Comparison of ENCODE assay signal across 14 cellular contexts in genomic region chr12:87660987-87661769, GRCh38.
A peak's percentile ranks its signal among the peaks of the same experiment; 100 is the strongest.
DNase-seq lines count a peak whose midpoint lies in the region; ATAC-seq, FAIRE-seq and TF ChIP-seq lines count a peak whose summit lies in the region.
"Had no signal": no experiment of that assay in that cellular context is flagged by ENCODE, and none has a peak within 500 bp of the region (broad histone marks: within the 10 kb centered on the region; RNA-seq: fewer than 3 reads in every experiment).

No MANE protein-coding gene starts in this region.

- no peaks in the 10 kb centered on the region for H3K9me3 Mint-ChIP-seq in CD4-positive, alpha-beta T cell
- H3K9me3 Mint-ChIP-seq in activated naive CD4-positive, alpha-beta T cell treated with anti-CD3 and anti-CD28 coated beads, Interleukin-2, amount 50 U/mL, for 72 hours: peaks cover 0 to 4% of the 10 kb centered on the region in 2 donors
- H3K9me3 Mint-ChIP-seq: T-helper 1 cell treated with Interleukin-12 subunit alpha and Interleukin-12 subunit beta and Interleukin-4 antibody, amounts not matched to agents 30 μg/mL and 1 μg/mL, for 36 hours had no signal

- H3K4me2 ChIP-seq in OCI-LY3 (ENCODE audit: low read length) (peak overlapping the region; percentile 59), endothelial cell of umbilical vein (ENCODE audit: insufficient read depth, low read length) (no peak overlapping the region)

- TF ChIP-seq CTCF in CD4-positive, alpha-beta T cell (IDR thresholded peaks at IDR 0.05): no peak
- TF ChIP-seq CTCF in OCI-LY3 (IDR thresholded peaks at IDR 0.05; ENCODE audit: low read depth, low read length): no peak
- TF ChIP-seq CTCF in endothelial cell of umbilical vein (IDR thresholded peaks at IDR 0.05; ENCODE audit: extremely low read depth in 1 of 2, insufficient read depth in 1 of 2, low read depth in 1 of 2, low read length in 2 of 2): no peak
- no peak for TF ChIP-seq CTCF in tibial artery (IDR thresholded peaks at IDR 0.05)

- CTCF ChIA-PET in CD4-positive, alpha-beta T cell (lab: Charles Lee): no interaction called here
- CTCF ChIA-PET in endothelial cell of umbilical vein (lab: Charles Lee): interaction anchor here (1.0 to 1.6 kb wide), 2 partner anchors 10 to 12 kb away, joined by 3 to 4 read pairs; no protein-coding TSS in a partner anchor

- no peaks in the 10 kb centered on the region for H3K9me3 ChIP-seq in CD4-positive, alpha-beta T cell (ENCODE audit: control insufficient read depth, low read length)
- no peaks in the 10 kb centered on the region for H3K9me3 ChIP-seq in OCI-LY3 (ENCODE audit: insufficient read depth, low read length)
- H3K9me3 ChIP-seq in endothelial cell of umbilical vein (replicated peaks; ENCODE audit: control insufficient read depth, insufficient read depth, low read length): no peaks in the 10 kb centered on the region
- H3K9me3 ChIP-seq in mucosa of rectum (ENCODE audit: control insufficient read depth in 2 of 2, low read length in 2 of 2): no peaks in the 10 kb centered on the region
- no peaks in the 10 kb centered on the region for H3K9me3 ChIP-seq in tibial artery
- H3K9me3 ChIP-seq: neutrophil had no signal

- peak overlapping the region; percentile 2; the same call in 1 of the 2 replicates for H3K9ac ChIP-seq in OCI-LY3 (ENCODE audit: low read length)
- no peak overlapping the region for H3K9ac ChIP-seq in endothelial cell of umbilical vein (replicated peaks; ENCODE audit: extremely low read depth, insufficient read depth, low read length)
- H3K9ac ChIP-seq in mucosa of rectum (ENCODE audit: low read depth in 1 of 2, low read length in 2 of 2): no peak overlapping the region

- no peaks in the 10 kb centered on the region for H3K9me1 ChIP-seq in endothelial cell of umbilical vein (replicated peaks; ENCODE audit: control insufficient read depth, extremely low read depth, insufficient read depth, low read length)

- no peaks in the 10 kb centered on the region for H3K36me3 Mint-ChIP-seq in CD4-positive, alpha-beta T cell (ENCODE audit: low read depth)
- no peaks in the 10 kb centered on the region for H3K36me3 Mint-ChIP-seq in activated naive CD4-positive, alpha-beta T cell treated with anti-CD3 and anti-CD28 coated beads, Interleukin-2, amount 50 U/mL, for 72 hours
- H3K36me3 Mint-ChIP-seq: immature natural killer cell had no signal

- dilution Hi-C loops in endothelial cell of umbilical vein (cut with MboI; ENCODE audit: extremely low pct_ligation_motif_present, low sequenced_read_pairs): no loop called here

- H3K4me1 ChIP-seq in OCI-LY3 (ENCODE audit: low read length) (peaks cover 24% of the 10 kb centered on the region), endothelial cell of umbilical vein (ENCODE audit: control insufficient read depth, extremely low read depth, insufficient read depth, low read length) (no peaks in the 10 kb centered on the region), mucosa of rectum (ENCODE audit: control insufficient read depth in 2 of 2, insufficient read depth in 2 of 2, low read length in 2 of 2) (no peaks in the 10 kb centered on the region), tibial artery (peaks cover 0 to 6% (median 0%) of the 10 kb centered on the region in 4 donors)

- POLR2A ChIA-PET in CD4-positive, alpha-beta T cell (lab: Charles Lee): no interaction called here
- POLR2A ChIA-PET in endothelial cell of umbilical vein (lab: Charles Lee): no interaction called here

- no peaks in the 10 kb centered on the region for H3K27me3 Mint-ChIP-seq in CD4-positive, alpha-beta T cell

- H4K20me1 ChIP-seq in OCI-LY3 (ENCODE audit: insufficient read depth, low read length) (no peaks in the 10 kb centered on the region), endothelial cell of umbilical vein (replicated peaks; ENCODE audit: control insufficient read depth, extremely low read depth, insufficient read depth, low read length) (no peaks in the 10 kb centered on the region)

- no peak for ATAC-seq in CD4-positive, alpha-beta T cell (ENCODE audit: poor library complexity)
- no peak for ATAC-seq in activated naive CD4-positive, alpha-beta T cell treated with anti-CD3 and anti-CD28 coated beads, Interleukin-2, amount 50 U/mL, for 72 hours
- ATAC-seq: activated CD8-positive, alpha-beta T cell treated with anti-CD3 and anti-CD28 coated beads, Interleukin-2, amount 10 ng/mL, durations not matched to agents 7 days and 5 days had no signal

- DNase-seq in CD4-positive, alpha-beta T cell: no peak
- DNase-seq in endothelial cell of umbilical vein (ENCODE audit: low read depth, low spot score) (no peak), NCI-H1694 treated with DMSO at 0.1 percent for 48 hours (lab: John Stamatoyannopoulos, UW) (no peak), tibial artery (no peak), amygdala (lab: John Stamatoyannopoulos, UW) (no peak)
- DNase-seq in activated naive CD4-positive, alpha-beta T cell treated with anti-CD3 and anti-CD28 coated beads, Interleukin-2, amount 50 U/mL, for 72 hours (ENCODE audit: low spot score in 2 of 2): no peak
- DNase-seq: activated CD8-positive, alpha-beta T cell treated with anti-CD3 and anti-CD28 coated beads, Interleukin-2, amount 10 ng/mL, durations not matched to agents 7 days and 5 days; central memory CD4-positive, alpha-beta T cell; NCI-H187 treated with DMSO at 0.1 percent for 48 hours had no signal

- H3K36me3 ChIP-seq in OCI-LY3 (replicated peaks; ENCODE audit: low read depth, low read length): no peaks in the 10 kb centered on the region
- H3K36me3 ChIP-seq in endothelial cell of umbilical vein (ENCODE audit: control insufficient read depth in 2 of 2, extremely low read depth in 1 of 2, insufficient read depth in 2 of 2, low read length in 2 of 2): no peaks in the 10 kb centered on the region
- H3K36me3 ChIP-seq in mucosa of rectum (ENCODE audit: control insufficient read depth in 2 of 2, insufficient read depth in 2 of 2, low read length in 2 of 2): no peaks in the 10 kb centered on the region
- no peaks in the 10 kb centered on the region for H3K36me3 ChIP-seq in tibial artery
- H3K36me3 ChIP-seq: neutrophil had no signal

- no peak for FAIRE-seq in endothelial cell of umbilical vein (lab: Jason Lieb, UNC)

- H3K27ac Mint-ChIP-seq in CD4-positive, alpha-beta T cell: no peak overlapping the region
- H3K27ac Mint-ChIP-seq in activated naive CD4-positive, alpha-beta T cell treated with anti-CD3 and anti-CD28 coated beads, Interleukin-2, amount 50 U/mL, for 72 hours: no peak overlapping the region
- H3K27ac Mint-ChIP-seq: activated CD8-positive, alpha-beta T cell treated with anti-CD3 and anti-CD28 coated beads, Interleukin-2, amount 10 ng/mL, durations not matched to agents 7 days and 5 days; T-helper 1 cell treated with Interleukin-12 subunit alpha and Interleukin-12 subunit beta and Interleukin-4 antibody, amounts not matched to agents 30 μg/mL and 1 μg/mL, for 36 hours had no signal

- H3K4me3 ChIP-seq in OCI-LY3 (ENCODE audit: low read length): 0 out of 2 replicates have a peak overlapping the region, but pooled peaks have one; percentile 30
- no peak overlapping the region for H3K4me3 ChIP-seq in endothelial cell of umbilical vein (replicated peaks in 1 of 3; ENCODE audit: insufficient read depth in 1 of 3, low read depth in 1 of 3, low read length in 3 of 3)
- H3K4me3 ChIP-seq in mucosa of rectum (ENCODE audit: low read length in 2 of 2): peak overlapping the region; percentile 53 to 63
- no peak overlapping the region for H3K4me3 ChIP-seq in tibial artery

- intact Hi-C loops in CD4-positive, alpha-beta T cell (cut with DNase I, micrococcal nuclease): no loop called here
- intact Hi-C loops in endothelial cell of umbilical vein (cut with micrococcal nuclease) (no loop called here), tibial artery (cut with DNase I; ENCODE audit: low total_unique reads) (no loop called here)

- H3K4me1 Mint-ChIP-seq in CD4-positive, alpha-beta T cell (ENCODE audit: low read depth): no peaks in the 10 kb centered on the region

- TF ChIP-seq POLR2A in endothelial cell of umbilical vein (IDR thresholded peaks at IDR 0.05; ENCODE audit: low read depth, low read length): no peak

- H3K79me2 ChIP-seq in OCI-LY3 (ENCODE audit: low read length) (no peaks in the 10 kb centered on the region), endothelial cell of umbilical vein (ENCODE audit: control insufficient read depth, insufficient read depth, low read length) (no peaks in the 10 kb centered on the region)

- BruUV-seq in endothelial cell of umbilical vein (replicated peaks; lab: Mats Ljungman, UMichigan): no TSS peak

- H2AFZ ChIP-seq in OCI-LY3 (ENCODE audit: low read depth, low read length) (peak overlapping the region; percentile 96), endothelial cell of umbilical vein (ENCODE audit: low read depth, low read length) (peak overlapping the region; percentile 62)

- peak overlapping the region; percentile 39 for H3K4me3 Mint-ChIP-seq in CD4-positive, alpha-beta T cell

- no peak overlapping the region for H3K27ac ChIP-seq in CD4-positive, alpha-beta T cell (ENCODE audit: low read depth, low read length)
- peak overlapping the region; percentile 5; the same call in 1 of the 2 replicates for H3K27ac ChIP-seq in OCI-LY3 (ENCODE audit: low read length)
- no peak overlapping the region for H3K27ac ChIP-seq in endothelial cell of umbilical vein (ENCODE audit: insufficient read depth, low read depth, low read length)
- no peak overlapping the region for H3K27ac ChIP-seq in mucosa of rectum (ENCODE audit: low read depth in 2 of 2, low read length in 2 of 2)
- H3K27ac ChIP-seq in tibial artery: no peak overlapping the region
- H3K27ac ChIP-seq: neutrophil had no signal

- no peaks in the 10 kb centered on the region for H3K27me3 ChIP-seq in CD4-positive, alpha-beta T cell (ENCODE audit: control insufficient read depth, insufficient read depth, low read length)
- H3K27me3 ChIP-seq in OCI-LY3 (ENCODE audit: low read depth, low read length) (no peaks in the 10 kb centered on the region), endothelial cell of umbilical vein (ENCODE audit: control insufficient read depth in 2 of 2, insufficient read depth in 2 of 2, low read length in 2 of 2) (no peaks in the 10 kb centered on the region), mucosa of rectum (ENCODE audit: control insufficient read depth in 2 of 2, insufficient read depth in 2 of 2, low read length in 2 of 2) (no peaks in the 10 kb centered on the region), tibial artery (no peaks in the 10 kb centered on the region)
- H3K27me3 ChIP-seq: neutrophil had no signal

TF ChIP-seq in endothelial cell of umbilical vein, 7 proteins besides CTCF, POLR2A, EP300 and RAD21:
- no peak for TF ChIP-seq EZH2 (IDR thresholded peaks at IDR 0.05; ENCODE audit: borderline replicate concordance, low read depth, low read length, severe bottlenecking)
- TF ChIP-seq JUN (IDR thresholded peaks at IDR 0.05; ENCODE audit: borderline replicate concordance, insufficient read depth, insufficient read length, low read depth): no peak

Comparison
In these comparisons a context has a peak if more than half of its experiments do, and no peak if none do; other contexts are left out.
1. H3K4me3 ChIP-seq: peak in OCI-LY3 (single experiment) and mucosa of rectum (2 of 2); none in endothelial cell of umbilical vein (0 of 3) and tibial artery (0 of 2).